Comparison of ENCODE assay signal across 8 cellular contexts in the genomic region with DNA sequence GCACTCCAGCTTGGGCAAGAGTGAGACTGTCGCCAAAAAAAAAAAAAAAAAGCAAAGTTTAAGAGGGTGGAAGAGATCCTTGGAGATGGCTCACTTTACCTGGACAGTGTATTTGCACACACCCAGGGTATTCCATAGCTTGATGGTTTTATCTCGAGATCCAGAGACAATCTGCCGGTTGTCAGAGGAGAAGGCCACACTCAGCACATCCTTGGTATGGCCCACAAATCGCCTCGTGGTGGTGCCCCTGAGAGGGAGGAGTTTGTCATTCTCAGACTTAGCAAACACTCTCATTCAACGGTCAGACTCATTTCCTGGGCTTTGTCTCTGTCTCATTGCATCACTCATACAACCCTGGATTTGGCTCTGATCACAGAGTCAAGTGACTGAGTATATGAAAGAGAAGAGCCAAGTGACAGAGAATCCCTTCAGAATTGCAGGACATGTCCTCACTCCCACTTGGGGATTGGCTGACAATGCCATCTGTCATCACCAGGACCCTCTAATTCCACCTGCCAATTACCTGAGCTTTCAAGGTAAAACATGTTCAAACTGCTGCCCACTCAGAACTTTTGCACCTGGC. TPM values are rescaled to one million over a fixed set of nuclear protein-coding genes. Genes with fewer than 3 reads are reported as not detected.
A peak's percentile ranks its signal among the peaks of the same experiment; 100 is the strongest.
DNase-seq lines count a peak whose midpoint lies in the region; ATAC-seq and TF ChIP-seq lines count a peak whose summit lies in the region.

No MANE protein-coding gene starts in this region.

- H3K36me3 ChIP-seq in ectodermal cell (ENCODE audit: control insufficient read depth, insufficient read depth, low read length), result peaks cover 52% of the 10 kb centered on the region
- peaks cover 56% of the 10 kb centered on the region for H3K36me3 ChIP-seq in neutrophil

- H3K4me3 ChIP-seq in GM12875 (ENCODE audit: low read depth, low read length) (peak overlapping the region; percentile 95), ectodermal cell (ENCODE audit: insufficient read depth, low read depth, low read length) (peak overlapping the region; percentile 91), neutrophil (ENCODE audit: low read depth in 1 of 2, low read length in 1 of 2) (peak overlapping the region in 1 of 2 experiments; percentile 90)

- H3K27ac ChIP-seq in ectodermal cell (ENCODE audit: insufficient read depth, low read depth, low read length, poor library complexity, severe bottlenecking) (no peak overlapping the region), neutrophil (peak overlapping the region; percentile 86)

- H3K27me3 ChIP-seq in ectodermal cell (ENCODE audit: control insufficient read depth, insufficient read depth, low read length, poor library complexity, severe bottlenecking) (no peaks in the 10 kb centered on the region), neutrophil (no peaks in the 10 kb centered on the region)

- no peak for TF ChIP-seq CTCF in GM12875 (IDR thresholded peaks at IDR 0.05; ENCODE audit: borderline replicate concordance, insufficient read depth, low read depth, low read length)
- TF ChIP-seq CTCF in neutrophil (IDR thresholded peaks at IDR 0.05), result no peak

- 88 to 92% methylated on average over 6 of the region's 6 CpGs for WGBS in ectodermal cell, 2 experiments

- no peak for ATAC-seq in GM21367 (IDR thresholded peaks at IDR 0.05; ENCODE audit: unreplicated experiment)

- H3K4me1 ChIP-seq in ectodermal cell (ENCODE audit: control insufficient read depth, insufficient read depth, low read length) (peaks cover 6% of the 10 kb centered on the region), neutrophil (ENCODE audit: control insufficient read depth in 1 of 2, insufficient read depth in 1 of 2, low read depth in 1 of 2, low read length in 1 of 2) (peaks cover 45 to 46% of the 10 kb centered on the region in 2 experiments)

- DNase-seq in RPMI8226 (peak; percentile 59), NCI-H2196 treated with DMSO at 0.1 percent for 48 hours (lab: John Stamatoyannopoulos, UW; ENCODE audit: unreplicated experiment) (no peak), hippocampal formation (lab: John Stamatoyannopoulos, UW) (no peak)
- DNase-seq in stimulated activated naive CD4-positive, alpha-beta T cell treated with Interleukin-2 at 50 U/mL for 16 hours (lab: John Stamatoyannopoulos, UW), result no peak

- H3K9me3 ChIP-seq in ectodermal cell (ENCODE audit: control insufficient read depth, low read length) (no peaks in the 10 kb centered on the region), neutrophil (no peaks in the 10 kb centered on the region)

RNA-seq across cellular contexts. Expression of gene RACK1, which starts 2.2 kb away (rescaled TPM):
- polyA plus RNA-seq in ectodermal cell (2013, experiment 1 of 4), result 2,522 TPM
- 2,564 TPM for polyA plus RNA-seq in ectodermal cell (2013, experiment 2 of 4)
- polyA plus RNA-seq in ectodermal cell (2013, experiment 3 of 4), result 2,558 TPM
- polyA plus RNA-seq in ectodermal cell (2013, experiment 4 of 4), result 2,793 TPM

RNA-seq across cellular contexts. Expression of gene TRIM41, which starts 18.4 kb away (rescaled TPM):
- polyA plus RNA-seq in ectodermal cell (2013, experiment 1 of 4), result 34.7 TPM
- polyA plus RNA-seq in ectodermal cell (2013, experiment 2 of 4), result 33.6 TPM
- 24.6 TPM for polyA plus RNA-seq in ectodermal cell (2013, experiment 3 of 4)
- 32.7 TPM for polyA plus RNA-seq in ectodermal cell (2013, experiment 4 of 4)

RNA-seq across cellular contexts. Expression of gene TRIM52, which starts 19.5 kb away (rescaled TPM):
- polyA plus RNA-seq in ectodermal cell (2013, experiment 1 of 4), result 7.6 TPM
- polyA plus RNA-seq in ectodermal cell (2013, experiment 2 of 4), result 8.3 TPM
- polyA plus RNA-seq in ectodermal cell (2013, experiment 3 of 4), result 8.0 TPM
- polyA plus RNA-seq in ectodermal cell (2013, experiment 4 of 4), result 7.6 TPM

RNA-seq across cellular contexts. Expression of gene TRIM7, which starts 36.5 kb away (rescaled TPM):
- not detected for polyA plus RNA-seq in ectodermal cell (2013, experiment 1 of 4)
- not detected for polyA plus RNA-seq in ectodermal cell (2013, experiment 2 of 4)
- polyA plus RNA-seq in ectodermal cell (2013, experiment 3 of 4), result not detected
- not detected for polyA plus RNA-seq in ectodermal cell (2013, experiment 4 of 4)
